1 cellular context compared by ENCODE assay signal in the genomic region with DNA sequence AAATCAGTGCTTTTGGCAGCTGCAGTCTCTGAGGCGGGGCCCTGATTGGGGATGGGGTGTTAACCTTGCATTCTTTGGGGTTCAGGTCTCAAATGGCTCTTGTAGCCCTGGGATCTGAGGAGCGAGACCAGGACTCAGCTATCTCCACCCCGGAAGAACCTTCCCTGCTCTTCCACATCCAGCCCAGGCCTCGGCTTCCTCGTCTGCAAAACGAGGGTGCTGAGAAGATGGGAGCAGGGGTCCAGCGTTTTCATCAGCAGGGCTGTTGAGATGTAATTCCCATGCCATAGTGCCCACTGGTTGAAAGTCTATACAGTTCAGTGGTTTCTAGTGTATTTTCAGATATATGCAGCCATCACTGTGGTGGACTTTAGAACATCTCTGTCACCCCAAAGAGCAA.
TF ChIP-seq lines count a peak whose summit lies in the region.

No MANE protein-coding gene starts in this region.

TF ChIP-seq in HepG2, 621 proteins besides CTCF, POLR2A, EP300 and RAD21:
- no peak for TF ChIP-seq GZF1 (CRISPR knock-in tag; IDR thresholded peaks at IDR 0.05)
- TF ChIP-seq, protein P1, sequence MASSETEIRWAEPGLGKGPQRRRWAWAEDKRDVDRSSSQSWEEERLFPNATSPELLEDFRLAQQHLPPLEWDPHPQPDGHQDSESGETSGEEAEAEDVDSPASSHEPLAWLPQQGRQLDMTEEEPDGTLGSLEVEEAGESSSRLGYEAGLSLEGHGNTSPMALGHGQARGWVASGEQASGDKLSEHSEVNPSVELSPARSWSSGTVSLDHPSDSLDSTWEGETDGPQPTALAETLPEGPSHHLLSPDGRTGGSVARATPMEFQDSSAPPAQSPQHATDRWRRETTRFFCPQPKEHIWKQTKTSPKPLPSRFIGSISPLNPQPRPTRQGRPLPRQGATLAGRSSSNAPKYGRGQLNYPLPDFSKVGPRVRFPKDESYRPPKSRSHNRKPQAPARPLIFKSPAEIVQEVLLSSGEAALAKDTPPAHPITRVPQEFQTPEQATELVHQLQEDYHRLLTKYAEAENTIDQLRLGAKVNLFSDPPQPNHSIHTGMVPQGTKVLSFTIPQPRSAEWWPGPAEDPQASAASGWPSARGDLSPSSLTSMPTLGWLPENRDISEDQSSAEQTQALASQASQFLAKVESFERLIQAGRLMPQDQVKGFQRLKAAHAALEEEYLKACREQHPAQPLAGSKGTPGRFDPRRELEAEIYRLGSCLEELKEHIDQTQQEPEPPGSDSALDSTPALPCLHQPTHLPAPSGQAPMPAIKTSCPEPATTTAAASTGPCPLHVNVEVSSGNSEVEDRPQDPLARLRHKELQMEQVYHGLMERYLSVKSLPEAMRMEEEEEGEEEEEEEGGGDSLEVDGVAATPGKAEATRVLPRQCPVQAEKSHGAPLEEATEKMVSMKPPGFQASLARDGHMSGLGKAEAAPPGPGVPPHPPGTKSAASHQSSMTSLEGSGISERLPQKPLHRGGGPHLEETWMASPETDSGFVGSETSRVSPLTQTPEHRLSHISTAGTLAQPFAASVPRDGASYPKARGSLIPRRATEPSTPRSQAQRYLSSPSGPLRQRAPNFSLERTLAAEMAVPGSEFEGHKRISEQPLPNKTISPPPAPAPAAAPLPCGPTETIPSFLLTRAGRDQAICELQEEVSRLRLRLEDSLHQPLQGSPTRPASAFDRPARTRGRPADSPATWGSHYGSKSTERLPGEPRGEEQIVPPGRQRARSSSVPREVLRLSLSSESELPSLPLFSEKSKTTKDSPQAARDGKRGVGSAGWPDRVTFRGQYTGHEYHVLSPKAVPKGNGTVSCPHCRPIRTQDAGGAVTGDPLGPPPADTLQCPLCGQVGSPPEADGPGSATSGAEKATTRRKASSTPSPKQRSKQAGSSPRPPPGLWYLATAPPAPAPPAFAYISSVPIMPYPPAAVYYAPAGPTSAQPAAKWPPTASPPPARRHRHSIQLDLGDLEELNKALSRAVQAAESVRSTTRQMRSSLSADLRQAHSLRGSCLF (CRISPR knock-in tag; IDR thresholded peaks at IDR 0.05; ENCODE audit: borderline replicate concordance), result no peak
- no peak for TF ChIP-seq ELF1 (CRISPR knock-in tag; IDR thresholded peaks at IDR 0.05)
- no peak for TF ChIP-seq ZNF660 (CRISPR knock-in tag; IDR thresholded peaks at IDR 0.05; ENCODE audit: borderline replicate concordance, low read depth)
- TF ChIP-seq HNRNPL (IDR thresholded peaks at IDR 0.05; ENCODE audit: low read depth, low read length), result no peak
- no peak for TF ChIP-seq ZMYM2 (CRISPR knock-in tag; IDR thresholded peaks at IDR 0.05)
TF ChIP-seq in HepG2: peak in this region for 0.
